Comparison of ENCODE assay signal across 8 cellular contexts in genomic region chr9:107487521-107488399, GRCh38. TPM values are rescaled to one million over a fixed set of nuclear protein-coding genes. Genes with fewer than 3 reads are reported as not detected.
DNase-seq lines count a peak whose midpoint lies in the region; ATAC-seq and TF ChIP-seq lines count a peak whose summit lies in the region.

No MANE protein-coding gene starts in this region.

- peaks cover 6% of the 10 kb centered on the region for H3K27me3 ChIP-seq in foreskin keratinocyte

- no peaks in the 10 kb centered on the region for H3K27me3 Mint-ChIP-seq in osteocyte (ENCODE audit: unreplicated experiment)

- H3K4me3 Mint-ChIP-seq in osteocyte (ENCODE audit: unreplicated experiment) = peak overlapping the region; percentile 97

- H3K27ac Mint-ChIP-seq in osteocyte (ENCODE audit: unreplicated experiment) = peak overlapping the region; percentile 98

- peaks cover 23% of the 10 kb centered on the region for H3K36me3 Mint-ChIP-seq in osteocyte (ENCODE audit: unreplicated experiment)

- peak overlapping the region; percentile 92 for H3K27ac ChIP-seq in foreskin keratinocyte

- TF ChIP-seq CTCF in foreskin keratinocyte (conservative IDR thresholded peaks at IDR 0.05) = peak; percentile 74
- TF ChIP-seq CTCF in osteocyte (IDR thresholded peaks at IDR 0.05) = peak; percentile 68

- ATAC-seq in foreskin keratinocyte (peak; percentile 13), HG03025 (IDR thresholded peaks at IDR 0.05; ENCODE audit: low FRiP score, unreplicated experiment) (no peak)

- peak; percentile 50 for DNase-seq in activated CD4-positive, alpha-beta T cell treated with anti-CD3 and anti-CD28 coated beads for 48 hours
- DNase-seq in activated CD4-positive, alpha-beta T cell treated with anti-CD3 and anti-CD28 coated beads, Interleukin-2, amount 50 U/mL, for 1 hour = no peak
- DNase-seq in T1000 (lab: John Stamatoyannopoulos, UW) = peak; percentile 37
- peak in 1 of 2 donors; percentile 69 for DNase-seq in foreskin keratinocyte
- peak; percentile 88 for DNase-seq in osteocyte (ENCODE audit: extremely low spot score, unreplicated experiment)
- no peak for DNase-seq in amniotic stem cell (lab: John Stamatoyannopoulos, UW)
- DNase-seq in cerebellum (ENCODE audit: low spot score) = no peak

- H3K4me1 Mint-ChIP-seq in osteocyte (ENCODE audit: unreplicated experiment) = peaks cover 50% of the 10 kb centered on the region

- no peaks in the 10 kb centered on the region for H3K9me3 Mint-ChIP-seq in osteocyte (ENCODE audit: unreplicated experiment)

- peaks cover 21% of the 10 kb centered on the region for H3K4me1 ChIP-seq in foreskin keratinocyte

RNA-seq across cellular contexts. Expression of gene KLF4, which starts 1.8 kb away (rescaled TPM):
- 16.0 and 17.6 TPM in 2 replicates for total RNA-seq in foreskin keratinocyte
- polyA plus RNA-seq in foreskin keratinocyte = 12.0 and 12.6 TPM in 2 replicates
- 113 and 131 TPM in 2 replicates for total RNA-seq in osteocyte
- total RNA-seq in cerebellum = 5.4 TPM

Comparison
In these comparisons a context has a peak if more than half of its experiments do, and no peak if none do; other contexts are left out.
1. DNase-seq: peak in activated CD4-positive, alpha-beta T cell treated with anti-CD3 and anti-CD28 coated beads for 48 hours (single experiment), T1000 (single experiment) and osteocyte (single experiment); none in activated CD4-positive, alpha-beta T cell treated with anti-CD3 and anti-CD28 coated beads, Interleukin-2, amount 50 U/mL, for 1 hour (single experiment), amniotic stem cell (single experiment) and cerebellum (single experiment).